Comparison of ENCODE assay signal across 8 cellular contexts in genomic region chr1:227437495-227438008, GRCh38.
DNase-seq lines count a peak whose midpoint lies in the region; ATAC-seq and TF ChIP-seq lines count a peak whose summit lies in the region.

No MANE protein-coding gene starts in this region.

- H3K36me3 ChIP-seq in naive thymus-derived CD4-positive, alpha-beta T cell (ENCODE audit: control insufficient read depth in 2 of 3, insufficient read depth in 3 of 3, low read length in 3 of 3): no peaks in the 10 kb centered on the region

- no peak overlapping the region for H3K27ac ChIP-seq in naive thymus-derived CD4-positive, alpha-beta T cell (ENCODE audit: low read depth, low read length)

- H3K36me3 Mint-ChIP-seq in HFFc6 (ENCODE audit: low read depth): no peaks in the 10 kb centered on the region
- H3K36me3 Mint-ChIP-seq in naive thymus-derived CD4-positive, alpha-beta T cell: no peaks in the 10 kb centered on the region

- no peaks in the 10 kb centered on the region for H3K4me1 ChIP-seq in naive thymus-derived CD4-positive, alpha-beta T cell (ENCODE audit: control insufficient read depth in 2 of 2, insufficient read depth in 2 of 2, low read length in 2 of 2)

- H3K27me3 Mint-ChIP-seq in HFFc6 (ENCODE audit: insufficient read depth): peaks cover 7% of the 10 kb centered on the region
- H3K27me3 Mint-ChIP-seq in naive thymus-derived CD4-positive, alpha-beta T cell: peaks cover 7 to 51% (median 39%) of the 10 kb centered on the region in 5 donors

- DNase-seq in Ammon's horn (ENCODE audit: low spot score): peak; percentile 81
- peak; percentile 64 for DNase-seq in HFFc6
- DNase-seq in OCI-M2 (lab: John Stamatoyannopoulos, UW; ENCODE audit: unreplicated experiment): peak; percentile 10
- peak; percentile 59 for DNase-seq in epithelial cell of esophagus (ENCODE audit: low read depth)
- peak in 5 of 9 donors; percentile 1 to 10 (median 8) for DNase-seq in naive thymus-derived CD4-positive, alpha-beta T cell
- DNase-seq in stimulated activated CD4-positive, alpha-beta T cell treated with anti-CD3 and anti-CD28 coated beads, Interleukin-4, amount 100 ng/mL, for 24 hours: no peak

- CTCF ChIA-PET in naive thymus-derived CD4-positive, alpha-beta T cell (lab: Charles Lee): no interaction called here

- no peaks in the 10 kb centered on the region for H3K9me3 Mint-ChIP-seq in HFFc6
- no peaks in the 10 kb centered on the region for H3K9me3 Mint-ChIP-seq in naive thymus-derived CD4-positive, alpha-beta T cell

- H3K27me3 ChIP-seq in naive thymus-derived CD4-positive, alpha-beta T cell (ENCODE audit: control insufficient read depth in 2 of 2, insufficient read depth in 2 of 2, low read length in 2 of 2): peaks cover 0 to 6% of the 10 kb centered on the region in 2 donors

- H3K4me3 ChIP-seq in epithelial cell of esophagus (ENCODE audit: low read length): peak overlapping the region; percentile 21
- H3K4me3 ChIP-seq in naive thymus-derived CD4-positive, alpha-beta T cell (ENCODE audit: low read length): no peak overlapping the region

- peak overlapping the region; percentile 66 for H3K27ac Mint-ChIP-seq in HFFc6
- H3K27ac Mint-ChIP-seq in naive thymus-derived CD4-positive, alpha-beta T cell: no peak overlapping the region

- peaks cover 34% of the 10 kb centered on the region for H3K4me1 Mint-ChIP-seq in HFFc6 (ENCODE audit: low read depth)
- H3K4me1 Mint-ChIP-seq in naive thymus-derived CD4-positive, alpha-beta T cell: peaks cover 0 to 5% (median 0%) of the 10 kb centered on the region in 7 donors

- ATAC-seq in naive thymus-derived CD4-positive, alpha-beta T cell: peak; percentile 34
- no peak for ATAC-seq in GM21515 (IDR thresholded peaks at IDR 0.05; ENCODE audit: unreplicated experiment)
- no peak for ATAC-seq in HG02678 (IDR thresholded peaks at IDR 0.05; ENCODE audit: unreplicated experiment)

- H3K4me3 Mint-ChIP-seq in HFFc6: peak overlapping the region; percentile 81
- peak overlapping the region in 1 of 10 donors; percentile 27 for H3K4me3 Mint-ChIP-seq in naive thymus-derived CD4-positive, alpha-beta T cell

- intact Hi-C loops in naive thymus-derived CD4-positive, alpha-beta T cell (cut with micrococcal nuclease): no loop called here

- POLR2A ChIA-PET in naive thymus-derived CD4-positive, alpha-beta T cell (lab: Charles Lee): no interaction called here

- H3K9me3 ChIP-seq in naive thymus-derived CD4-positive, alpha-beta T cell (ENCODE audit: control insufficient read depth in 2 of 3, low read length in 3 of 3): no peaks in the 10 kb centered on the region

- TF ChIP-seq CTCF in HFFc6 (IDR thresholded peaks at IDR 0.05) (peak; percentile 76), epithelial cell of esophagus (IDR thresholded peaks at IDR 0.05; ENCODE audit: insufficient read depth, low read depth, low read length, missing control alignments) (peak; percentile 49)
